Comparison of ENCODE assay signal across 18 cellular contexts in genomic region chr3:13179181-13179580, GRCh38.
DNase-seq lines count a peak whose midpoint lies in the region; ATAC-seq, FAIRE-seq and TF ChIP-seq lines count a peak whose summit lies in the region.
"Had no signal": no experiment of that assay in that cellular context is flagged by ENCODE, and none has a peak within 500 bp of the region (broad histone marks: within the 10 kb centered on the region; RNA-seq: fewer than 3 reads in every experiment).

No MANE protein-coding gene starts in this region.

- POLR2A ChIA-PET in HCT116 (lab: Charles Lee) (no interaction called here), K562 (lab: Yijun Ruan, JAX) (no interaction called here)

- no peak for TF ChIP-seq CTCF in HCT116 (IDR thresholded peaks at IDR 0.05 in 2 of 3, conservative IDR thresholded peaks at IDR 0.05 in 1 of 3; ENCODE audit: borderline replicate concordance in 1 of 3, insufficient read depth in 1 of 3, low read depth in 2 of 3, low read length in 2 of 3)
- TF ChIP-seq CTCF in K562 (IDR thresholded peaks at IDR 0.05 in 2 of 3, conservative IDR thresholded peaks at IDR 0.05 in 1 of 3; ENCODE audit: insufficient read depth in 2 of 3, low read depth in 1 of 3, low read length in 3 of 3): no peak

- CTCF ChIA-PET in HCT116 (lab: Charles Lee): no interaction called here
- CTCF ChIA-PET in K562 (lab: Yijun Ruan, JAX; ENCODE audit: low intra/inter-chr PET ratio): no interaction called here

- TF ChIP-seq RAD21 in HCT116 (IDR thresholded peaks at IDR 0.05; ENCODE audit: low read depth) (no peak), K562 (CRISPR knock-in tag; conservative IDR thresholded peaks at IDR 0.05 in 1 of 2, IDR thresholded peaks at IDR 0.05 in 1 of 2) (no peak)

- ATAC-seq in HCT116: no peak
- no peak for ATAC-seq in K562
- no peak for ATAC-seq in HG02759 (IDR thresholded peaks at IDR 0.05; ENCODE audit: unreplicated experiment)
- ATAC-seq: CD8-positive, alpha-beta T cell; GM23338 had no signal

- WGBS in K562 (ENCODE audit: insufficient coverage, low coverage, missing lambda C conversion rate): 0% methylated on average over 1 of the region's 1 CpG

- no peak overlapping the region for H3K4me2 ChIP-seq in HCT116 (ENCODE audit: low read length)
- no peak overlapping the region for H3K4me2 ChIP-seq in K562 (ENCODE audit: insufficient read depth, low read length)
- H3K4me2 ChIP-seq: BLaER1, GM23338 had no signal

- no peaks in the 10 kb centered on the region for H3K36me3 ChIP-seq in HCT116 (ENCODE audit: control insufficient read depth in 1 of 2, insufficient read depth in 2 of 2, low read length in 2 of 2)
- H3K36me3 ChIP-seq in K562 (ENCODE audit: control insufficient read depth, insufficient read depth, low read length): no peaks in the 10 kb centered on the region
- H3K36me3 ChIP-seq: HAP-1 had no signal

- DNase-seq in HCT116 (ENCODE audit: low read depth, low spot score) (no peak), SW480 (ENCODE audit: low spot score) (peak; percentile 7), K562 (ENCODE audit: extremely low read depth in 1 of 4, low spot score in 3 of 4) (no peak), Ammon's horn (ENCODE audit: low spot score) (no peak), NCI-H2227 treated with DMSO at 0.1 percent for 48 hours (lab: John Stamatoyannopoulos, UW) (no peak)
- DNase-seq: Caco-2; CD4-positive, CD25-positive, alpha-beta regulatory T cell; CD8-positive, alpha-beta T cell; DMS153; DND-41 had no signal

- TF ChIP-seq EP300 in K562 (IDR thresholded peaks at IDR 0.05; ENCODE audit: low read length): no peak

- RAD21 ChIA-PET in HCT116 (lab: Charles Lee; ENCODE audit: low non-redundant PET in 1 of 2, low total read pairs in 2 of 2, uncharacterized antibody in 2 of 2, unreplicated experiment in 2 of 2): no interaction called here

- intact Hi-C loops in HCT116 (cut with micrococcal nuclease) (no loop called here), K562 (cut with micrococcal nuclease) (no loop called here)

- H3K79me2 ChIP-seq in HCT116 (ENCODE audit: insufficient read depth, low read length) (no peaks in the 10 kb centered on the region), K562 (ENCODE audit: control insufficient read depth, insufficient read depth, low read length) (no peaks in the 10 kb centered on the region)

- H3K27ac ChIP-seq in HCT116 (ENCODE audit: low read depth, low read length) (no peak overlapping the region), K562 (ENCODE audit: extremely low read depth, low read depth, low read length) (no peak overlapping the region)
- H3K27ac ChIP-seq: BLaER1, C4-2B had no signal

- H3K9ac ChIP-seq in HCT116 (ENCODE audit: low read length) (no peak overlapping the region), K562 (ENCODE audit: insufficient read depth in 1 of 2, low read depth in 2 of 2, low read length in 2 of 2) (no peak overlapping the region)
- H3K9ac ChIP-seq: BLaER1 had no signal

- no peaks in the 10 kb centered on the region for H3K9me2 ChIP-seq in HCT116 (ENCODE audit: insufficient read depth)

- in situ Hi-C loops in K562 (cut with MboI): no loop called here

- no peaks in the 10 kb centered on the region for H3K27me3 ChIP-seq in HCT116 (ENCODE audit: insufficient read depth, low read length)
- peaks cover 4 to 18% of the 10 kb centered on the region in 2 experiments; a peak in 4 of 5 replicates for H3K27me3 ChIP-seq in K562 (ENCODE audit: control insufficient read depth in 2 of 2, insufficient read depth in 2 of 2, low read length in 2 of 2)
- H3K27me3 ChIP-seq: BLaER1 had no signal

- H3K9me1 ChIP-seq in K562 (ENCODE audit: control insufficient read depth, insufficient read depth, low read length): no peaks in the 10 kb centered on the region

- H3K9me3 ChIP-seq in HCT116 (ENCODE audit: control insufficient read depth in 1 of 2, insufficient read depth in 1 of 2, low read depth in 1 of 2, low read length in 2 of 2) (peaks cover 0 to 12% of the 10 kb centered on the region in 2 experiments; a peak in 2 of 4 replicates), K562 (replicated peaks; ENCODE audit: control insufficient read depth, insufficient read depth, low read depth, low read length) (peaks cover 3% of the 10 kb centered on the region; the same call in 1 of the 2 replicates)

- H4K20me1 ChIP-seq in HCT116 (ENCODE audit: insufficient read depth): no peaks in the 10 kb centered on the region
- H4K20me1 ChIP-seq in K562 (replicated peaks; ENCODE audit: control insufficient read depth, insufficient read depth, low read length): no peaks in the 10 kb centered on the region; the same call in none of the 2 replicates
- H4K20me1 ChIP-seq: BLaER1 had no signal

- TF ChIP-seq POLR2A in HCT116 (IDR thresholded peaks at IDR 0.05; ENCODE audit: borderline replicate concordance, extremely low read depth, insufficient read depth, insufficient read length) (no peak), K562 (conservative IDR thresholded peaks at IDR 0.05) (no peak)

- no TSS peak for BruUV-seq in HCT116 (replicated peaks; lab: Mats Ljungman, UMichigan)
- no TSS peak for BruUV-seq in K562 (replicated peaks; lab: Mats Ljungman, UMichigan)

- H3K4me1 ChIP-seq in HCT116 (ENCODE audit: control insufficient read depth in 1 of 2, insufficient read depth in 2 of 2, low read length in 2 of 2) (no peaks in the 10 kb centered on the region), K562 (replicated peaks in 1 of 2; ENCODE audit: control insufficient read depth in 2 of 2, insufficient read depth in 2 of 2, low read length in 2 of 2) (no peaks in the 10 kb centered on the region; a peak in 1 of 5 replicates)
- H3K4me1 ChIP-seq: Caco-2, HAP-1 had no signal

- H3K4me3 ChIP-seq in HCT116 (replicated peaks in 1 of 2; ENCODE audit: low read depth in 1 of 2, low read length in 2 of 2) (no peak overlapping the region), K562 (no peak overlapping the region)
- H3K4me3 ChIP-seq: BLaER1, GM23338, HAP-1 had no signal

- FAIRE-seq in K562 (lab: Jason Lieb, UNC): no peak
- FAIRE-seq: G401.6, GM12891, GM18507 had no signal

- H2AFZ ChIP-seq in HCT116 (ENCODE audit: low read depth, low read length, poor library complexity, severe bottlenecking): no peak overlapping the region
- H2AFZ ChIP-seq in K562 (ENCODE audit: low read depth, low read length): no peak overlapping the region
- H2AFZ ChIP-seq: GM23338 had no signal

TF ChIP-seq in HCT116, 20 proteins besides CTCF, POLR2A, EP300 and RAD21:
- no peak for TF ChIP-seq YY1 (IDR thresholded peaks at IDR 0.05; ENCODE audit: extremely low read depth, insufficient replicate concordance, low read depth, low read length)
- no peak for TF ChIP-seq SIN3A (IDR thresholded peaks at IDR 0.05; ENCODE audit: low read depth)
- TF ChIP-seq CBX3 (IDR thresholded peaks at IDR 0.05; ENCODE audit: low read depth): peak; percentile 72
- no peak for TF ChIP-seq MAX (IDR thresholded peaks at IDR 0.05)

TF ChIP-seq in K562, 482 proteins besides CTCF, POLR2A, EP300 and RAD21 (continues in another document):
- TF ChIP-seq NR2F6 (CRISPR knock-in tag; IDR thresholded peaks at IDR 0.05) (no peak), MLX (CRISPR knock-in tag; conservative IDR thresholded peaks at IDR 0.05) (no peak), ZNF280A (IDR thresholded peaks at IDR 0.05; ENCODE audit: low read depth, partially characterized antibody) (peak; percentile 85), PCBP1 (IDR thresholded peaks at IDR 0.05; ENCODE audit: low read depth, low read length, poor library complexity, severe bottlenecking) (no peak), BRD9 (IDR thresholded peaks at IDR 0.05; ENCODE audit: low read depth, partially characterized antibody) (no peak), ZNF124 (CRISPR knock-in tag; IDR thresholded peaks at IDR 0.05) (no peak), TRIM24 (IDR thresholded peaks at IDR 0.05) (peak in 1 of 2 experiments; percentile 82; a peak in 2 of 4 replicates), HCFC1 (IDR thresholded peaks at IDR 0.05; ENCODE audit: low read depth, low read length) (no peak), HMBOX1 (IDR thresholded peaks at IDR 0.05) (no peak), SLC30A9 (CRISPR knock-in tag; IDR thresholded peaks at IDR 0.05) (no peak)

Comparison
In these comparisons a context has a peak if more than half of its experiments do, and no peak if none do; other contexts are left out.
1. Of the 22 proteins assayed by ChIP-seq in both K562 and HCT116: peak only in K562: CEBPB; only in HCT116: none; in both: none; in neither: 20; mixed calls (peak in some experiments, not most) for 1.